In genomic region chr19:10836478-10837325, GRCh38 we compare ENCODE assay signal across 7 cellular contexts. TPM values are rescaled to one million over a fixed set of nuclear protein-coding genes. Genes with fewer than 3 reads are reported as not detected.
DNase-seq lines count a peak whose midpoint lies in the region; ATAC-seq lines count a peak whose summit lies in the region.

No MANE protein-coding gene starts in this region.

- peak overlapping the region; percentile 91 for H3K9ac ChIP-seq in HUES48 (ENCODE audit: low read depth, low read length)

- intact Hi-C loops in left cardiac atrium (cut with DNase I) = no loop called here

- peaks cover 0 to 5% of the 10 kb centered on the region in 2 donors for H3K9me3 Mint-ChIP-seq in activated naive CD4-positive, alpha-beta T cell treated with anti-CD3 and anti-CD28 coated beads, Interleukin-2, amount 50 U/mL, for 72 hours

- no peaks in the 10 kb centered on the region for H3K4me1 ChIP-seq in HUES48 (ENCODE audit: control insufficient read depth, insufficient read depth, low read length)

- ATAC-seq in GM18868 (IDR thresholded peaks at IDR 0.05; ENCODE audit: unreplicated experiment) (peak; percentile 16), left cardiac atrium (peak; percentile 58 to 60), GM21367 (IDR thresholded peaks at IDR 0.05; ENCODE audit: unreplicated experiment) (no peak)
- peak; percentile 52 to 53 for ATAC-seq in activated naive CD4-positive, alpha-beta T cell treated with anti-CD3 and anti-CD28 coated beads, Interleukin-2, amount 50 U/mL, for 72 hours

- peaks cover 7% of the 10 kb centered on the region for H3K9me3 ChIP-seq in HUES48 (ENCODE audit: control insufficient read depth, insufficient read depth, low read length)

- H3K4me3 ChIP-seq in HUES48 (ENCODE audit: low read depth, low read length) = peak overlapping the region; percentile 75

- H3K27me3 ChIP-seq in HUES48 (ENCODE audit: control insufficient read depth, insufficient read depth, low read length) = no peaks in the 10 kb centered on the region

- H3K27ac Mint-ChIP-seq in activated naive CD4-positive, alpha-beta T cell treated with anti-CD3 and anti-CD28 coated beads, Interleukin-2, amount 50 U/mL, for 72 hours = peak overlapping the region; percentile 98 to 99

- peaks cover 23% of the 10 kb centered on the region for H3K36me3 ChIP-seq in HUES48 (ENCODE audit: control insufficient read depth, insufficient read depth, low read length)

- H3K27ac ChIP-seq in HUES48 (ENCODE audit: low read depth, low read length) = peak overlapping the region; percentile 100

- peak; percentile 87 for DNase-seq in SHP77 treated with DMSO at 0.1 percent for 48 hours (lab: John Stamatoyannopoulos, UW)
- peak; percentile 83 to 87 for DNase-seq in activated naive CD4-positive, alpha-beta T cell treated with anti-CD3 and anti-CD28 coated beads, Interleukin-2, amount 50 U/mL, for 72 hours (ENCODE audit: low spot score in 2 of 2)
- peak; percentile 89 for DNase-seq in left cardiac atrium
- DNase-seq in retina = peak; percentile 99

- H3K36me3 Mint-ChIP-seq in activated naive CD4-positive, alpha-beta T cell treated with anti-CD3 and anti-CD28 coated beads, Interleukin-2, amount 50 U/mL, for 72 hours = peaks cover 12% of the 10 kb centered on the region in 2 donors

RNA-seq across cellular contexts. Expression of gene TMED1, which starts 0.7 kb away (rescaled TPM):
- 10 to 100 TPM in 1 of 2 donors, 1 to 10 TPM in 1; 9.7 to 15.0 TPM for total RNA-seq in activated naive CD4-positive, alpha-beta T cell treated with anti-CD3 and anti-CD28 coated beads, Interleukin-2, amount 50 U/mL, for 72 hours
- 10 to 100 TPM; 27.2 to 28.5 TPM for total RNA-seq in left cardiac atrium

RNA-seq across cellular contexts. Expression of gene C19orf38, which starts 11.5 kb away (rescaled TPM):
- total RNA-seq in activated naive CD4-positive, alpha-beta T cell treated with anti-CD3 and anti-CD28 coated beads, Interleukin-2, amount 50 U/mL, for 72 hours = 1 to 10 TPM; 3.5 to 6.4 TPM
- 1 to 10 TPM; 1.1 to 1.2 TPM for total RNA-seq in left cardiac atrium

RNA-seq across cellular contexts. Expression of gene CARM1, which starts 34.7 kb away (rescaled TPM):
- total RNA-seq in activated naive CD4-positive, alpha-beta T cell treated with anti-CD3 and anti-CD28 coated beads, Interleukin-2, amount 50 U/mL, for 72 hours = 10 to 100 TPM; 46.4 to 73.6 TPM
- 10 to 100 TPM; 31.9 to 32.4 TPM for total RNA-seq in left cardiac atrium
